In the genomic region with DNA sequence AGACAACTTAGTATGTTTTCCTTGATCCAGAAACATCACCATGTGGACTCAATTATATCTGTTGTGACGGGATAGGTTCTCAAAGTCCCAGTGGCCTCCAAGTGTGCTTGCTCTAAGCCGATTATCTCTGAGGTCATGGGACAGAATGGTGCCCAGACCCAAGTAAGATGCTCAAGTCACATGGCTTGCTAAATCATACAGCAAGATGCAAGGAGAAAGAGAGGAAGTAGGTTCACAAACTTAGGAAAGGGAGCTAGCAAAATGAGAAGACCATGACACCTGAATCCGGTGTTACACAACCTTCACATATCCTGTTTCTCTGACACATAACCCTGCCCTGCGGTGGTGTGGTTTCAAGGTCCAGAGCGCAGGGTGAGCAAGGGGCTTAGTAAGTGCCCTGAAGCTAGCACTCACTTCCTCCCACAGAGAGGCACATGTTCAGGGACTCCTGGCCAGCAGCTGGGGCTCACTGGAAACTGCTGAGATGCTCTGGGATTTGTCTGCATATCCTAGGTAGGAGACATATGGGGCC, we compare ENCODE assay signal across 9 cellular contexts.
A peak's percentile ranks its signal among the peaks of the same experiment; 100 is the strongest.
DNase-seq lines count a peak whose midpoint lies in the region; ATAC-seq and TF ChIP-seq lines count a peak whose summit lies in the region.
"Had no signal": no experiment of that assay in that cellular context is flagged by ENCODE, and none has a peak within 500 bp of the region (broad histone marks: within the 10 kb centered on the region; RNA-seq: fewer than 3 reads in every experiment).

No MANE protein-coding gene starts in this region.

- H3K4me1 ChIP-seq in BLaER1 (peaks cover 23% of the 10 kb centered on the region), smooth muscle cell (ENCODE audit: low read depth) (peaks cover 4% of the 10 kb centered on the region), heart left ventricle (peaks cover 0 to 6% (median 0%) of the 10 kb centered on the region in 12 donors)

- POLR2A ChIA-PET in activated CD4-positive, alpha-beta memory T cell treated with anti-CD3 and anti-CD28 coated beads, Interleukin-2, amount 10 ng/mL, durations not matched to agents 7 days and 5 days (lab: Charles Lee): no interaction called here

- WGBS in smooth muscle cell (ENCODE audit: low lambda C conversion rate): 56% methylated on average over 5 of the region's 5 CpGs
- WGBS in heart left ventricle, 4 donors: 60 to 84% (median 64%) methylated on average over 5 of the region's 5 CpGs

- no peak overlapping the region for H3K4me3 ChIP-seq in BLaER1
- H3K4me3 ChIP-seq in HL-60 (replicated peaks; ENCODE audit: insufficient read depth, low read length): no peak overlapping the region
- H3K4me3 ChIP-seq in smooth muscle cell: no peak overlapping the region
- H3K4me3 ChIP-seq in heart left ventricle: no peak overlapping the region
- H3K4me3 ChIP-seq: cardiac muscle cell had no signal

- peaks cover 4% of the 10 kb centered on the region for H3K9me3 Mint-ChIP-seq in activated CD4-positive, alpha-beta memory T cell treated with anti-CD3 and anti-CD28 coated beads, Interleukin-2, amount 10 ng/mL, durations not matched to agents 7 days and 5 days

- H3K36me3 ChIP-seq in BLaER1 (no peaks in the 10 kb centered on the region), smooth muscle cell (ENCODE audit: low read depth) (no peaks in the 10 kb centered on the region), heart left ventricle (no peaks in the 10 kb centered on the region)
- H3K36me3 ChIP-seq: cardiac muscle cell had no signal

- H3K4me1 Mint-ChIP-seq in activated CD4-positive, alpha-beta memory T cell treated with anti-CD3 and anti-CD28 coated beads, Interleukin-2, amount 10 ng/mL, durations not matched to agents 7 days and 5 days: no peaks in the 10 kb centered on the region

- peak; percentile 72 to 74 for DNase-seq in HL-60 (ENCODE audit: low read depth in 1 of 2, low spot score in 1 of 2)
- peak; percentile 88 for DNase-seq in brain pericyte (ENCODE audit: low read depth, low spot score)
- no peak for DNase-seq in smooth muscle cell (lab: John Stamatoyannopoulos, UW; ENCODE audit: unreplicated experiment)
- no peak for DNase-seq in heart left ventricle
- DNase-seq in activated CD4-positive, alpha-beta memory T cell treated with anti-CD3 and anti-CD28 coated beads, Interleukin-2, amount 10 ng/mL, durations not matched to agents 7 days and 5 days: no peak
- DNase-seq in iPS-NIHi11 (ENCODE audit: low spot score): no peak

- 0 out of 2 replicates have a peak, but pooled peaks cover 5% of the 10 kb centered on the region for H3K9me3 ChIP-seq in BLaER1
- no peaks in the 10 kb centered on the region for H3K9me3 ChIP-seq in smooth muscle cell (replicated peaks; ENCODE audit: low read depth)
- H3K9me3 ChIP-seq in heart left ventricle: peaks cover 0 to 13% (median 3%) of the 10 kb centered on the region in 12 donors

- H3K79me2 ChIP-seq in smooth muscle cell (ENCODE audit: low read depth): no peaks in the 10 kb centered on the region

- CTCF ChIA-PET in activated CD4-positive, alpha-beta memory T cell treated with anti-CD3 and anti-CD28 coated beads, Interleukin-2, amount 10 ng/mL, durations not matched to agents 7 days and 5 days (lab: Charles Lee): no interaction called here

- H2AFZ ChIP-seq in smooth muscle cell (ENCODE audit: low read depth): no peak overlapping the region

- H3K36me3 Mint-ChIP-seq in activated CD4-positive, alpha-beta memory T cell treated with anti-CD3 and anti-CD28 coated beads, Interleukin-2, amount 10 ng/mL, durations not matched to agents 7 days and 5 days (ENCODE audit: low read depth): no peaks in the 10 kb centered on the region

- intact Hi-C loops in heart left ventricle (cut with DNase I): no loop called here

- H3K9ac ChIP-seq in BLaER1 (no peak overlapping the region), smooth muscle cell (ENCODE audit: low read depth) (no peak overlapping the region)

- ATAC-seq in GM21447 (IDR thresholded peaks at IDR 0.05; ENCODE audit: unreplicated experiment) (peak; percentile 95), heart left ventricle (no peak)

- H4K20me1 ChIP-seq in BLaER1: no peaks in the 10 kb centered on the region
- no peaks in the 10 kb centered on the region for H4K20me1 ChIP-seq in smooth muscle cell (ENCODE audit: low read depth)

- H3K4me2 ChIP-seq in BLaER1 (peak overlapping the region; percentile 27), smooth muscle cell (peak overlapping the region; percentile 48)

- no peak overlapping the region for H3K27ac Mint-ChIP-seq in activated CD4-positive, alpha-beta memory T cell treated with anti-CD3 and anti-CD28 coated beads, Interleukin-2, amount 10 ng/mL, durations not matched to agents 7 days and 5 days

- no peak for TF ChIP-seq POLR2A in heart left ventricle (IDR thresholded peaks at IDR 0.05)

- no peak for TF ChIP-seq CTCF in HL-60 (IDR thresholded peaks at IDR 0.05; ENCODE audit: insufficient read depth, low read length)
- no peak for TF ChIP-seq CTCF in smooth muscle cell (IDR thresholded peaks at IDR 0.05; ENCODE audit: borderline replicate concordance, insufficient read depth, poor library complexity, severe bottlenecking)
- TF ChIP-seq CTCF in heart left ventricle (IDR thresholded peaks at IDR 0.05): no peak

- H3F3A ChIP-seq in smooth muscle cell (ENCODE audit: low read depth): no peaks in the 10 kb centered on the region

- H3K27ac ChIP-seq in BLaER1 (0 out of 2 replicates have a peak overlapping the region, but pooled peaks have one; percentile 18), HL-60 (replicated peaks) (no peak overlapping the region), smooth muscle cell (ENCODE audit: low read depth) (no peak overlapping the region), heart left ventricle (no peak overlapping the region)
- H3K27ac ChIP-seq: cardiac muscle cell had no signal

- H3K27me3 ChIP-seq in BLaER1 (no peaks in the 10 kb centered on the region), HL-60 (ENCODE audit: insufficient read depth, poor library complexity, severe bottlenecking) (no peaks in the 10 kb centered on the region), smooth muscle cell (ENCODE audit: low read depth) (no peaks in the 10 kb centered on the region), heart left ventricle (no peaks in the 10 kb centered on the region)
- H3K27me3 ChIP-seq: cardiac muscle cell had no signal

- no peaks in the 10 kb centered on the region for H3K27me3 Mint-ChIP-seq in activated CD4-positive, alpha-beta memory T cell treated with anti-CD3 and anti-CD28 coated beads, Interleukin-2, amount 10 ng/mL, durations not matched to agents 7 days and 5 days

- H3K4me3 Mint-ChIP-seq in activated CD4-positive, alpha-beta memory T cell treated with anti-CD3 and anti-CD28 coated beads, Interleukin-2, amount 10 ng/mL, durations not matched to agents 7 days and 5 days: no peak overlapping the region

Comparison
In these comparisons a context has a peak if more than half of its experiments do, and no peak if none do; other contexts are left out.
1. DNase-seq: peak in HL-60 (2 of 2) and brain pericyte (single experiment); none in smooth muscle cell (single experiment), heart left ventricle (0 of 5), activated CD4-positive, alpha-beta memory T cell treated with anti-CD3 and anti-CD28 coated beads, Interleukin-2, amount 10 ng/mL, durations not matched to agents 7 days and 5 days (single experiment) and iPS-NIHi11 (single experiment).